Comparison of ENCODE assay signal across 8 cellular contexts in genomic region chr9:7799934-7800285, GRCh38. TPM values are rescaled to one million over a fixed set of nuclear protein-coding genes. Genes with fewer than 3 reads are reported as not detected.
DNase-seq lines count a peak whose midpoint lies in the region; ATAC-seq and TF ChIP-seq lines count a peak whose summit lies in the region.

No MANE protein-coding gene starts in this region.

- peaks cover 35% of the 10 kb centered on the region for H3K36me3 Mint-ChIP-seq in CD8-positive, alpha-beta T cell

- H3K27ac Mint-ChIP-seq in CD8-positive, alpha-beta T cell, result peak overlapping the region; percentile 97

- DNase-seq in CD8-positive, alpha-beta T cell, result no peak
- DNase-seq in fibroblast of mammary gland (ENCODE audit: low read depth), result no peak
- no peak for DNase-seq in cerebellum (ENCODE audit: low spot score)
- no peak for DNase-seq in mesenteric fat pad (ENCODE audit: low spot score)
- no peak for DNase-seq in SW480 (ENCODE audit: low spot score)

- no peaks in the 10 kb centered on the region for H3K9me3 Mint-ChIP-seq in CD8-positive, alpha-beta T cell

- peak; percentile 9 for ATAC-seq in CD8-positive, alpha-beta T cell
- ATAC-seq in GM21786 (IDR thresholded peaks at IDR 0.05; ENCODE audit: unreplicated experiment), result peak; percentile 7

- H3K4me2 ChIP-seq in OCI-LY3 (ENCODE audit: low read length), result peak overlapping the region; percentile 75

- H3K4me1 Mint-ChIP-seq in CD8-positive, alpha-beta T cell (ENCODE audit: low read depth), result peaks cover 36% of the 10 kb centered on the region

- peaks cover 16% of the 10 kb centered on the region for H3K4me1 ChIP-seq in CD8-positive, alpha-beta T cell (ENCODE audit: insufficient read depth, low read length)
- H3K4me1 ChIP-seq in OCI-LY3 (ENCODE audit: low read length), result peaks cover 9% of the 10 kb centered on the region; the same call in 1 of the 2 replicates
- peaks cover 5 to 10% (median 7%) of the 10 kb centered on the region in 3 donors for H3K4me1 ChIP-seq in skeletal muscle tissue (ENCODE audit: control insufficient read depth in 3 of 3, insufficient read depth in 3 of 3, low read length in 3 of 3)

- H3K27ac ChIP-seq in CD8-positive, alpha-beta T cell (ENCODE audit: low read depth, low read length), result peak overlapping the region; percentile 89
- H3K27ac ChIP-seq in OCI-LY3 (ENCODE audit: low read length) (no peak overlapping the region), skeletal muscle tissue (ENCODE audit: low read depth, low read length) (peak overlapping the region; percentile 91)

- POLR2A ChIA-PET in CD8-positive, alpha-beta T cell (lab: Charles Lee), result no interaction called here

- peak overlapping the region; percentile 100 for H3K4me3 ChIP-seq in CD8-positive, alpha-beta T cell (ENCODE audit: low read depth, low read length)
- H3K4me3 ChIP-seq in OCI-LY3 (ENCODE audit: low read length), result peak overlapping the region; percentile 82
- peak overlapping the region; percentile 76 for H3K4me3 ChIP-seq in fibroblast of mammary gland (ENCODE audit: control insufficient read depth, low read depth, low read length)
- H3K4me3 ChIP-seq in skeletal muscle tissue (ENCODE audit: low read length in 3 of 3), result peak overlapping the region; percentile 82 to 86 (median 82)

- H2AFZ ChIP-seq in OCI-LY3 (ENCODE audit: low read depth, low read length), result peak overlapping the region; percentile 100

- intact Hi-C loops in CD8-positive, alpha-beta T cell (cut with DNase I, micrococcal nuclease), result loop anchor here (2.0 to 10.0 kb wide), 8 partner anchors 135 to 1388 kb away; partner anchors contain the start of gene UHRF2 (in 1 of the 2)

- H3K9ac ChIP-seq in OCI-LY3 (ENCODE audit: low read length) (peak overlapping the region; percentile 76), skeletal muscle tissue (ENCODE audit: low read depth in 1 of 3, low read length in 3 of 3) (no peak overlapping the region)

- CTCF ChIA-PET in CD8-positive, alpha-beta T cell (lab: Charles Lee), result no interaction called here

- no peaks in the 10 kb centered on the region for H4K20me1 ChIP-seq in OCI-LY3 (ENCODE audit: insufficient read depth, low read length)

- TF ChIP-seq CTCF in CD8-positive, alpha-beta T cell (IDR thresholded peaks at IDR 0.05), result no peak
- TF ChIP-seq CTCF in OCI-LY3 (IDR thresholded peaks at IDR 0.05; ENCODE audit: low read depth, low read length) (no peak), fibroblast of mammary gland (conservative IDR thresholded peaks at IDR 0.05; ENCODE audit: control insufficient read depth, insufficient read depth, low read depth, low read length) (no peak)

- no peaks in the 10 kb centered on the region for H3K27me3 ChIP-seq in CD8-positive, alpha-beta T cell (ENCODE audit: insufficient read depth, low read length)
- H3K27me3 ChIP-seq in OCI-LY3 (ENCODE audit: low read depth, low read length), result no peaks in the 10 kb centered on the region
- H3K27me3 ChIP-seq in skeletal muscle tissue (ENCODE audit: control insufficient read depth in 3 of 3, insufficient read depth in 3 of 3, low read length in 3 of 3), result no peaks in the 10 kb centered on the region

- H3K9me3 ChIP-seq in CD8-positive, alpha-beta T cell (ENCODE audit: low read length), result no peaks in the 10 kb centered on the region
- H3K9me3 ChIP-seq in OCI-LY3 (ENCODE audit: insufficient read depth, low read length), result no peaks in the 10 kb centered on the region
- no peaks in the 10 kb centered on the region for H3K9me3 ChIP-seq in skeletal muscle tissue (ENCODE audit: control insufficient read depth in 3 of 3, low read length in 3 of 3)

- H3K27me3 Mint-ChIP-seq in CD8-positive, alpha-beta T cell (ENCODE audit: low read depth), result no peaks in the 10 kb centered on the region

- peaks cover 9% of the 10 kb centered on the region for H3K36me3 ChIP-seq in CD8-positive, alpha-beta T cell (ENCODE audit: insufficient read depth, low read length)
- H3K36me3 ChIP-seq in OCI-LY3 (replicated peaks; ENCODE audit: low read depth, low read length), result peaks cover 10% of the 10 kb centered on the region
- H3K36me3 ChIP-seq in skeletal muscle tissue (ENCODE audit: control insufficient read depth in 3 of 3, insufficient read depth in 3 of 3, low read length in 3 of 3), result peaks cover 0 to 22% (median 21%) of the 10 kb centered on the region in 3 donors

- peak overlapping the region; percentile 95 for H3K4me3 Mint-ChIP-seq in CD8-positive, alpha-beta T cell

- H3K79me2 ChIP-seq in OCI-LY3 (ENCODE audit: low read length), result peaks cover 9% of the 10 kb centered on the region

RNA-seq across cellular contexts. Expression of gene DMAC1, which starts 0.3 kb away (rescaled TPM):
- 10 to 100 TPM in 1 of 2 experiments, 1 to 10 TPM in 1; 8.6 to 10.6 TPM for total RNA-seq in CD8-positive, alpha-beta T cell
- total RNA-seq in skeletal muscle tissue (24.0 TPM), cerebellum (15.8 TPM), mesenteric fat pad (46.6 TPM)
